In the genomic region with DNA sequence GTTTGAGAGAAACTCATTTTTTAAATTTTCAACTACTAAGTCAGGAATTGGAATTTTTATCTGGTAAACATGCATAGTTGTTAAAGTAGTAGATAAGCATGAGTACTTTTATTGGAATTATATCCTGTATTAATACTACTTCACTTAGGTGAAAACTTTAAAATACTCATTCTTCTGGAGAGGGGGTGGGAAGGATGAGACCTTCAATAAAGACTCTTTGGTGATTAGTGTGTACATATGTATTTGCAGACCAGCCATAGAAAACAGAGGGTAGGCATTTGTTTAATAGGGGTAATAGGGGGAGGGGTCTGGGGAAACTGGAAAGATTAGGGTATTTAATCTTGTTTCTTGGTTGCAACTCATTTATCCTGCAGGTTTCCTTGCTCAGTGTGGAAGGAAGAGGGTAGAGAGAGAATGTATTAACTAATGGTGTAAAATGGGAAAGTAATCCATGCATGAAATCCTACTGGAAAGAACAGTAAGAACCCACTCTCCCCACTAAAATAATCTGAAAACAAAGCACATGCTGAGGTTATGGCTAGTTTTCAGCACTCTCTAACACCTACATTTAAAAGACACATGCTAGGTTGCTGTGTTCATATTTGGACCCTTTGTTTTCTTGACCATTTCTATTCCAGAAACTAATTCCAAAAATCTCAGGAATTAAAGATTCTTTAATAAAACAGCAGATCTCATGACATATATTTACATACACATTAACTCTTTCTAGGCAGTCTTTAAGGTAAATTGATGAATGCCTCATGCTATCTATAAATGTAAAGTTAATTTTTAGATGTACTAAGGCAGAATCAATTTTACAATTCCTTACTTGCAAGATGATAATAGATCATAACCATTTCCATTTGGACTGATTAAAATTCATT, we compare ENCODE assay signal across 13 cellular contexts. TPM values are rescaled to one million over a fixed set of nuclear protein-coding genes. Genes with fewer than 3 reads are reported as not detected.
DNase-seq lines count a peak whose midpoint lies in the region; ATAC-seq and TF ChIP-seq lines count a peak whose summit lies in the region.
"Had no signal": no experiment of that assay in that cellular context is flagged by ENCODE, and none has a peak within 500 bp of the region (broad histone marks: within the 10 kb centered on the region; RNA-seq: fewer than 3 reads in every experiment).

No MANE protein-coding gene starts in this region.

- TF ChIP-seq CTCF in GM12865 (IDR thresholded peaks at IDR 0.05; ENCODE audit: insufficient read depth, low read depth, low read length, missing control alignments): no peak
- no peak for TF ChIP-seq CTCF in IMR-90 (conservative IDR thresholded peaks at IDR 0.05; ENCODE audit: low read depth, low read length)
- TF ChIP-seq CTCF in mesothelial cell of epicardium (IDR thresholded peaks at IDR 0.05; ENCODE audit: unreplicated experiment): no peak

- no peak overlapping the region for H2AK5ac ChIP-seq in IMR-90 (ENCODE audit: low read depth, low read length)

- peak overlapping the region; percentile 41; the same call in 1 of the 2 replicates for H3K23ac ChIP-seq in IMR-90 (ENCODE audit: low read depth, low read length)

- BruUV-seq in IMR-90 (replicated peaks; lab: Mats Ljungman, UMichigan): no TSS peak

- H3K18ac ChIP-seq in IMR-90 (ENCODE audit: low read depth, low read length): no peak overlapping the region

- intact Hi-C loops in IMR-90 (cut with micrococcal nuclease): loop anchor here (10.0 kb wide), 1 partner anchor 292 kb away; a partner anchor contains a TSS

- H3K36me3 ChIP-seq in IMR-90 (ENCODE audit: control insufficient read depth, insufficient read depth, low read length) (no peaks in the 10 kb centered on the region), SK-N-MC (ENCODE audit: insufficient read depth, low read length) (no peaks in the 10 kb centered on the region)
- H3K36me3 ChIP-seq: transverse colon had no signal

- H2BK120ac ChIP-seq in IMR-90 (ENCODE audit: low read depth, low read length): peak overlapping the region; percentile 71

- peak overlapping the region; percentile 56 for H3K27ac Mint-ChIP-seq in mesothelial cell of epicardium
- H3K27ac Mint-ChIP-seq: naive B cell had no signal

- H3K4me3 Mint-ChIP-seq in mesothelial cell of epicardium: peak overlapping the region; percentile 33

- no peak overlapping the region for H3K4ac ChIP-seq in IMR-90 (ENCODE audit: low read depth, low read length)

- no peak overlapping the region for H4K91ac ChIP-seq in IMR-90 (ENCODE audit: insufficient read depth, low read depth, low read length)

- no peak overlapping the region for H3K14ac ChIP-seq in IMR-90 (replicated peaks; ENCODE audit: low read depth, low read length)

- no peak for DNase-seq in GM12865 (ENCODE audit: low read depth)
- DNase-seq in IMR-90: no peak
- no peak for DNase-seq in SK-N-MC (ENCODE audit: low read depth, low spot score)
- no peak for DNase-seq in mesothelial cell of epicardium (ENCODE audit: low spot score in 2 of 2, unreplicated experiment in 2 of 2)
- no peak for DNase-seq in activated CD8-positive, alpha-beta memory T cell treated with anti-CD3 and anti-CD28 coated beads for 24 hours
- DNase-seq in stimulated activated CD4-positive, alpha-beta T cell treated with anti-CD3 and anti-CD28 coated beads, Interleukin-2, amount 100 ng/mL, for 24 hours: no peak
- DNase-seq in activated effector memory CD4-positive, alpha-beta T cell treated with Interleukin-2 at 50 U/mL for 16 hours: no peak
- DNase-seq: GM23248, naive B cell, PC-3, small intestine, transverse colon had no signal

- POLR2A ChIA-PET in IMR-90 (lab: Charles Lee; ENCODE audit: unreplicated experiment): no interaction called here

- H3K27me3 Mint-ChIP-seq in mesothelial cell of epicardium (ENCODE audit: low read depth): no peaks in the 10 kb centered on the region

- no peak for TF ChIP-seq RAD21 in IMR-90 (IDR thresholded peaks at IDR 0.05; ENCODE audit: low read length)

- H4K20me1 ChIP-seq in IMR-90 (ENCODE audit: insufficient read depth, low read length): no peaks in the 10 kb centered on the region

- H3K4me3 ChIP-seq in GM12865 (ENCODE audit: low read depth, low read length) (peak overlapping the region; percentile 98), IMR-90 (ENCODE audit: insufficient read depth, low read depth, low read length) (no peak overlapping the region), SK-N-MC (peak overlapping the region; percentile 85)
- H3K4me3 ChIP-seq: GM23248, transverse colon had no signal

- H2AFZ ChIP-seq in IMR-90 (replicated peaks; ENCODE audit: low read length, poor library complexity): no peak overlapping the region
- H2AFZ ChIP-seq: GM23248 had no signal

- no peak for TF ChIP-seq POLR2A in IMR-90 (IDR thresholded peaks at IDR 0.05; ENCODE audit: low read depth, low read length)

- no peaks in the 10 kb centered on the region for H3K27me3 ChIP-seq in IMR-90 (ENCODE audit: control insufficient read depth, insufficient read depth, low read length)

- H3K9me3 ChIP-seq in IMR-90 (ENCODE audit: control insufficient read depth, insufficient read depth, low read length) (no peaks in the 10 kb centered on the region), SK-N-MC (ENCODE audit: low read depth, low read length) (no peaks in the 10 kb centered on the region)

- H3K79me1 ChIP-seq in IMR-90 (ENCODE audit: low read depth in 1 of 2, low read length in 2 of 2): peaks cover 0 to 16% of the 10 kb centered on the region in 2 experiments; a peak in 3 of 4 replicates

- in situ Hi-C loops in IMR-90 (cut with MboI; ENCODE audit: low sequenced_read_pairs): no loop called here

- dilution Hi-C loops in IMR-90 (cut with HindIII; ENCODE audit: low sequenced_read_pairs, unreplicated experiment): no loop called here

- CTCF ChIA-PET in IMR-90 (lab: Yijun Ruan, JAX): interaction anchor here (0.6 kb wide), 1 partner anchor 71 kb away, joined by 3 read pairs; no protein-coding TSS in a partner anchor

- no peaks in the 10 kb centered on the region for H3K36me3 Mint-ChIP-seq in mesothelial cell of epicardium

- ATAC-seq in IMR-90 (ENCODE audit: low read depth) (no peak), GM18867 (IDR thresholded peaks at IDR 0.05; ENCODE audit: unreplicated experiment) (no peak)
- ATAC-seq: PC-3 had no signal

- peaks cover 2% of the 10 kb centered on the region; the same call in 1 of the 2 replicates for H3K4me1 ChIP-seq in IMR-90 (ENCODE audit: control insufficient read depth, insufficient read depth, low read length)

- H3K56ac ChIP-seq in IMR-90 (ENCODE audit: extremely low read depth, insufficient read depth, low read length): no peak overlapping the region

- no peak overlapping the region for H2AK9ac ChIP-seq in IMR-90 (replicated peaks; ENCODE audit: low read depth, low read length, poor library complexity)

- no peak overlapping the region for H2BK15ac ChIP-seq in IMR-90 (ENCODE audit: low read depth, low read length)

- no peak overlapping the region for H3K27ac ChIP-seq in IMR-90 (ENCODE audit: insufficient read depth, low read length)
- peak overlapping the region; percentile 83 for H3K27ac ChIP-seq in SK-N-MC
- H3K27ac ChIP-seq: GM23248, transverse colon had no signal

- no peaks in the 10 kb centered on the region for H3K9me1 ChIP-seq in IMR-90 (ENCODE audit: insufficient read depth, low read length)

- peak overlapping the region; percentile 34; the same call in 1 of the 2 replicates for H3K4me2 ChIP-seq in IMR-90 (ENCODE audit: low read depth, low read length)

- H2BK5ac ChIP-seq in IMR-90 (ENCODE audit: low read depth, low read length, poor library complexity, severe bottlenecking): peak overlapping the region; percentile 1

- no peak overlapping the region for H3K9ac ChIP-seq in IMR-90 (ENCODE audit: low read depth, low read length)
- H3K9ac ChIP-seq in SK-N-MC (ENCODE audit: insufficient read length): peak overlapping the region; percentile 93
- H3K9ac ChIP-seq: GM23248 had no signal

- H4K5ac ChIP-seq in IMR-90 (ENCODE audit: low read depth, low read length): no peak overlapping the region

- H2BK20ac ChIP-seq in IMR-90 (ENCODE audit: low read depth, low read length): peak overlapping the region; percentile 38; the same call in 1 of the 2 replicates

- peaks cover 45% of the 10 kb centered on the region for H3K4me1 Mint-ChIP-seq in mesothelial cell of epicardium

- H4K8ac ChIP-seq in IMR-90 (ENCODE audit: low read depth in 2 of 2, low read length in 2 of 2): no peak overlapping the region; a peak in 1 of 4 replicates

- no peaks in the 10 kb centered on the region for H3K9me3 Mint-ChIP-seq in mesothelial cell of epicardium

TF ChIP-seq in IMR-90, 13 proteins besides CTCF, POLR2A, EP300 and RAD21:
- TF ChIP-seq, protein P1, sequence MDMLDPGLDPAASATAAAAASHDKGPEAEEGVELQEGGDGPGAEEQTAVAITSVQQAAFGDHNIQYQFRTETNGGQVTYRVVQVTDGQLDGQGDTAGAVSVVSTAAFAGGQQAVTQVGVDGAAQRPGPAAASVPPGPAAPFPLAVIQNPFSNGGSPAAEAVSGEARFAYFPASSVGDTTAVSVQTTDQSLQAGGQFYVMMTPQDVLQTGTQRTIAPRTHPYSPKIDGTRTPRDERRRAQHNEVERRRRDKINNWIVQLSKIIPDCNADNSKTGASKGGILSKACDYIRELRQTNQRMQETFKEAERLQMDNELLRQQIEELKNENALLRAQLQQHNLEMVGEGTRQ (IDR thresholded peaks at IDR 0.05; ENCODE audit: low read depth, low read length): no peak
- TF ChIP-seq CEBPB (IDR thresholded peaks at IDR 0.05; ENCODE audit: low read depth, low read length) (no peak), NFE2L2 (IDR thresholded peaks at IDR 0.05; ENCODE audit: low read depth, low read length) (no peak), MAFK (IDR thresholded peaks at IDR 0.05; ENCODE audit: low read depth, low read length) (no peak), FOS (IDR thresholded peaks at IDR 0.05; ENCODE audit: low read depth, low read length) (no peak), BHLHE40 (IDR thresholded peaks at IDR 0.05; ENCODE audit: low read depth, low read length) (no peak), MAZ (IDR thresholded peaks at IDR 0.05; ENCODE audit: borderline replicate concordance, low read depth, low read length) (no peak), SMC3 (IDR thresholded peaks at IDR 0.05; ENCODE audit: low read depth, low read length) (no peak)

RNA-seq across cellular contexts. Expression of a gene that starts 6.2 kb away (rescaled TPM):
- total RNA-seq in IMR-90 (2012; rRNA removed) (59.3 and 94.2 TPM in 2 replicates), mesothelial cell of epicardium (84.3 to 91.3 TPM (median 89.1 TPM) in 3 replicates)
- polyA plus RNA-seq in IMR-90 (2012; rRNA removed): 47.6 and 50.9 TPM in 2 replicates
- 13.2 and 16.4 TPM in 2 replicates for polyA plus RNA-seq in IMR-90 (2012; cell fraction: cytosol; rRNA removed)
- polyA plus RNA-seq in IMR-90 (2012; cell fraction: nucleus; rRNA removed; ENCODE audit: low replicate concordance): 34.2 and 98.3 TPM in 2 replicates

RNA-seq across cellular contexts. Expression of a gene that starts 55.3 kb away (rescaled TPM):
- total RNA-seq in IMR-90 (2012; rRNA removed) (36.4 and 44.3 TPM in 2 replicates), mesothelial cell of epicardium (154 to 165 TPM (median 162 TPM) in 3 replicates)
- 73.6 and 77.3 TPM in 2 replicates for polyA plus RNA-seq in IMR-90 (2012; rRNA removed)
- 16.7 and 17.4 TPM in 2 replicates for polyA plus RNA-seq in IMR-90 (2012; cell fraction: cytosol; rRNA removed)
- polyA plus RNA-seq in IMR-90 (2012; cell fraction: nucleus; rRNA removed; ENCODE audit: low replicate concordance): 26.8 and 142 TPM in 2 replicates
